ENCODE assay signal across 8 cellular contexts in genomic region chr3:50235716-50236483, GRCh38. TPM values are rescaled to one million over a fixed set of nuclear protein-coding genes. Genes with fewer than 3 reads are reported as not detected.
A peak's percentile ranks its signal among the peaks of the same experiment; 100 is the strongest.
DNase-seq lines count a peak whose midpoint lies in the region; ATAC-seq and TF ChIP-seq lines count a peak whose summit lies in the region.

Gene GNAI2 (plus strand): TSS chr3:50236204. CDS start chr3:50236336, 132 bp downstream.

- H3K9me3 Mint-ChIP-seq in activated CD4-positive, alpha-beta T cell treated with anti-CD3 and anti-CD28 coated beads, Interleukin-2, amount 10 ng/mL, durations not matched to agents 24 days and 14 days = no peaks in the 10 kb centered on the region

- ATAC-seq in GM19324 (IDR thresholded peaks at IDR 0.05; ENCODE audit: low FRiP score, unreplicated experiment) (peak; percentile 97), HG03469 (IDR thresholded peaks at IDR 0.05; ENCODE audit: unreplicated experiment) (peak; percentile 81)

- H3K27me3 ChIP-seq in BJ (ENCODE audit: control insufficient read depth, insufficient read depth, low read length) (no peaks in the 10 kb centered on the region), colonic mucosa (no peaks in the 10 kb centered on the region), layer of hippocampus (ENCODE audit: control insufficient read depth, insufficient read depth, low read length) (no peaks in the 10 kb centered on the region)

- H3K27ac ChIP-seq in colonic mucosa = peak within 1 kb of the TSS; percentile 82
- H3K27ac ChIP-seq in layer of hippocampus (ENCODE audit: low read depth, low read length) = peak within 1 kb of the TSS; percentile 89

- peak within 1 kb of the TSS; percentile 99 for H3K4me3 Mint-ChIP-seq in activated CD4-positive, alpha-beta T cell treated with anti-CD3 and anti-CD28 coated beads, Interleukin-2, amount 10 ng/mL, durations not matched to agents 24 days and 14 days

- POLR2A ChIA-PET in BJ (lab: Charles Lee) = interaction anchor here (0.5 to 1.0 kb wide), 9 partner anchors 11 to 1479 kb away, joined by 3 to 7 read pairs (median 5); no protein-coding TSS in a partner anchor

- H3K4me1 Mint-ChIP-seq in activated CD4-positive, alpha-beta T cell treated with anti-CD3 and anti-CD28 coated beads, Interleukin-2, amount 10 ng/mL, durations not matched to agents 24 days and 14 days = peaks cover 31% of the 10 kb centered on the region

- peak within 1 kb of the TSS; percentile 76 for H3K4me3 ChIP-seq in BJ (ENCODE audit: low read depth, low read length)
- peak within 1 kb of the TSS; percentile 52 for H3K4me3 ChIP-seq in colonic mucosa

- peak within 1 kb of the TSS; percentile 61 to 89 for H3K9ac ChIP-seq in colonic mucosa (ENCODE audit: low read depth in 2 of 2, low read length in 2 of 2)

- H3K36me3 Mint-ChIP-seq in activated CD4-positive, alpha-beta T cell treated with anti-CD3 and anti-CD28 coated beads, Interleukin-2, amount 10 ng/mL, durations not matched to agents 24 days and 14 days (ENCODE audit: low read depth) = peaks cover 21% of the 10 kb centered on the region

- H3K36me3 ChIP-seq in BJ (ENCODE audit: control insufficient read depth, insufficient read depth, low read length) = peaks cover 3% of the 10 kb centered on the region; the same call in 1 of the 2 replicates
- no peaks in the 10 kb centered on the region for H3K36me3 ChIP-seq in colonic mucosa

- TF ChIP-seq CTCF in BJ (IDR thresholded peaks at IDR 0.05; ENCODE audit: insufficient read depth, low read depth, low read length) = no peak
- TF ChIP-seq CTCF in colonic mucosa (IDR thresholded peaks at IDR 0.05) = no peak

- H3K27me3 Mint-ChIP-seq in activated CD4-positive, alpha-beta T cell treated with anti-CD3 and anti-CD28 coated beads, Interleukin-2, amount 10 ng/mL, durations not matched to agents 24 days and 14 days = no peaks in the 10 kb centered on the region

- intact Hi-C loops in activated CD4-positive, alpha-beta T cell treated with anti-CD3 and anti-CD28 coated beads, Interleukin-2, amount 10 ng/mL, durations not matched to agents 24 days and 14 days (cut with micrococcal nuclease) = loop anchor here (1.0 to 5.0 kb wide), 7 partner anchors 9 to 1519 kb away; partner anchors contain the start of genes C3orf18, CISH, HEMK1 and IP6K1
- intact Hi-C loops in colonic mucosa (cut with DNase I) = no loop called here

- H3K9me3 ChIP-seq in colonic mucosa = no peaks in the 10 kb centered on the region

- peak within 1 kb of the TSS; percentile 94 for H3K27ac Mint-ChIP-seq in activated CD4-positive, alpha-beta T cell treated with anti-CD3 and anti-CD28 coated beads, Interleukin-2, amount 10 ng/mL, durations not matched to agents 24 days and 14 days

- CTCF ChIA-PET in BJ (lab: Yijun Ruan, JAX) = interaction anchor here (0.6 to 3.8 kb wide), 13 partner anchors 9 to 92 kb away, joined by 3 to 41 read pairs (median 4); partner anchors contain the start of gene TUSC2

- H3K4me1 ChIP-seq in colonic mucosa = peaks cover 31% of the 10 kb centered on the region

- DNase-seq in BJ (ENCODE audit: low read depth) (peak; percentile 93), NCI-H526 treated with DMSO at 0.1 percent for 48 hours (lab: John Stamatoyannopoulos, UW) (peak; percentile 97), colonic mucosa (peak; percentile 98)
- peak; percentile 100 for DNase-seq in activated CD4-positive, alpha-beta T cell treated with anti-CD3 and anti-CD28 coated beads, Interleukin-2, amount 10 ng/mL, durations not matched to agents 24 days and 14 days
- peak; percentile 98 for DNase-seq in stimulated activated CD4-positive, alpha-beta T cell treated with anti-CD3 and anti-CD28 coated beads, Interleukin-1b, Interleukin-23, amount 100 ng/mL, for 4 hours (ENCODE audit: low read depth in 2 of 2)

RNA-seq across cellular contexts. Expression of gene GNAI2, which starts in this region (rescaled TPM):
- polyA plus RNA-seq in BJ (2011; rRNA removed) = 574 and 887 TPM in 2 replicates
- polyA minus RNA-seq in BJ (2011; rRNA and poly(A)+ RNA removed) = 386 and 559 TPM in 2 replicates
- 225 and 232 TPM in 2 replicates for total RNA-seq in activated CD4-positive, alpha-beta T cell treated with anti-CD3 and anti-CD28 coated beads, Interleukin-2, amount 10 ng/mL, durations not matched to agents 24 days and 14 days
- 10 to 100 TPM; 48.7 to 77.4 TPM for total RNA-seq in colonic mucosa

Comparison
In these comparisons a context has a peak if more than half of its experiments do, and no peak if none do; other contexts are left out.
1. Peak in every context shown above with its lines: DNase-seq, ATAC-seq, H3K4me3 ChIP-seq and H3K27ac ChIP-seq.